8 cellular contexts compared by ENCODE assay signal in genomic region chr10:92238586-92239098, GRCh38. TPM values are rescaled to one million over a fixed set of nuclear protein-coding genes. Genes with fewer than 3 reads are reported as not detected.
DNase-seq lines count a peak whose midpoint lies in the region; ATAC-seq and TF ChIP-seq lines count a peak whose summit lies in the region.

No MANE protein-coding gene starts in this region.

- no peaks in the 10 kb centered on the region for H3K27me3 Mint-ChIP-seq in activated naive CD4-positive, alpha-beta T cell treated with anti-CD3 and anti-CD28 coated beads, Interleukin-2, amount 50 U/mL, for 24 hours
- H3K27me3 Mint-ChIP-seq in activated naive CD8-positive, alpha-beta T cell treated with anti-CD3 and anti-CD28 coated beads for 36 hours, result peaks cover 6% of the 10 kb centered on the region

- H3K36me3 ChIP-seq in left ventricle myocardium inferior (peaks cover 10% of the 10 kb centered on the region), psoas muscle (ENCODE audit: insufficient read depth in 1 of 2, low read depth in 1 of 2) (peaks cover 0 to 12% of the 10 kb centered on the region in 2 donors), A673 (ENCODE audit: insufficient read depth, low read length, poor library complexity, severe bottlenecking) (no peaks in the 10 kb centered on the region)

- peaks cover 3% of the 10 kb centered on the region for H3K36me3 Mint-ChIP-seq in activated naive CD4-positive, alpha-beta T cell treated with anti-CD3 and anti-CD28 coated beads, Interleukin-2, amount 50 U/mL, for 24 hours
- H3K36me3 Mint-ChIP-seq in activated naive CD4-positive, alpha-beta T cell treated with anti-CD3 and anti-CD28 coated beads, Interleukin-2, amount 50 U/mL, for 72 hours, result peaks cover 8 to 14% of the 10 kb centered on the region in 2 donors
- peaks cover 7% of the 10 kb centered on the region for H3K36me3 Mint-ChIP-seq in activated naive CD8-positive, alpha-beta T cell treated with anti-CD3 and anti-CD28 coated beads for 36 hours

- no peak for ATAC-seq in activated naive CD4-positive, alpha-beta T cell treated with anti-CD3 and anti-CD28 coated beads, Interleukin-2, amount 50 U/mL, for 72 hours
- ATAC-seq in psoas muscle, result peak; percentile 69 to 79 (median 76)
- no peak for ATAC-seq in GM18907 (IDR thresholded peaks at IDR 0.05; ENCODE audit: unreplicated experiment)

- intact Hi-C loops in left ventricle myocardium inferior (cut with micrococcal nuclease) (loop anchor here (5.0 kb wide), 1 partner anchor 54 kb away; the partner anchor contains the start of genes CPEB3 and MARCHF5), psoas muscle (cut with DNase I) (loop anchor here in 1 of 2 donors (2.0 to 5.0 kb wide), 2 partner anchors 136 to 152 kb away; no protein-coding TSS in a partner anchor), A673 (cut with micrococcal nuclease; ENCODE audit: unreplicated experiment) (no loop called here)

- H3K27me3 ChIP-seq in left ventricle myocardium inferior (ENCODE audit: low read depth), result no peaks in the 10 kb centered on the region
- H3K27me3 ChIP-seq in psoas muscle (ENCODE audit: insufficient read depth in 3 of 3, low read length in 2 of 3), result no peaks in the 10 kb centered on the region
- no peaks in the 10 kb centered on the region for H3K27me3 ChIP-seq in A673 (replicated peaks; ENCODE audit: insufficient read depth, low read depth, low read length, poor library complexity)

- H3K4me3 Mint-ChIP-seq in activated naive CD4-positive, alpha-beta T cell treated with anti-CD3 and anti-CD28 coated beads, Interleukin-2, amount 50 U/mL, for 24 hours, result peak overlapping the region; percentile 85
- H3K4me3 Mint-ChIP-seq in activated naive CD8-positive, alpha-beta T cell treated with anti-CD3 and anti-CD28 coated beads for 36 hours, result peak overlapping the region; percentile 71

- no peak for TF ChIP-seq CTCF in left ventricle myocardium inferior (IDR thresholded peaks at IDR 0.05; ENCODE audit: borderline replicate concordance)
- no peak for TF ChIP-seq CTCF in psoas muscle (IDR thresholded peaks at IDR 0.05)
- TF ChIP-seq CTCF in A673 (conservative IDR thresholded peaks at IDR 0.05; ENCODE audit: low read depth, low read length), result no peak

- H3K27ac ChIP-seq in left ventricle myocardium inferior (replicated peaks) (peak overlapping the region; percentile 92), psoas muscle (peak overlapping the region; percentile 92), A673 (ENCODE audit: low read depth, low read length, poor library complexity, severe bottlenecking) (no peak overlapping the region)

- POLR2A ChIA-PET in A673 (lab: Charles Lee; ENCODE audit: low non-redundant PET), result no interaction called here

- H3K9me3 ChIP-seq in left ventricle myocardium inferior (replicated peaks) (no peaks in the 10 kb centered on the region), psoas muscle (no peaks in the 10 kb centered on the region), A673 (ENCODE audit: low read depth, low read length, poor library complexity, severe bottlenecking) (no peaks in the 10 kb centered on the region)

- 17 to 41% (median 21%) methylated on average over 8 of the region's 8 CpGs for WGBS in psoas muscle, 3 donors

- BruUV-seq in A673 (replicated peaks; lab: Mats Ljungman, UMichigan), result no TSS peak

- H3K4me1 ChIP-seq in left ventricle myocardium inferior, result peaks cover 74% of the 10 kb centered on the region
- H3K4me1 ChIP-seq in psoas muscle, result peaks cover 47% of the 10 kb centered on the region
- peaks cover 10% of the 10 kb centered on the region for H3K4me1 ChIP-seq in A673 (ENCODE audit: insufficient read depth, low read length, poor library complexity, severe bottlenecking)

- DNase-seq in activated naive CD4-positive, alpha-beta T cell treated with anti-CD3 and anti-CD28 coated beads, Interleukin-2, amount 50 U/mL, for 72 hours (ENCODE audit: low spot score in 2 of 2), result no peak
- no peak for DNase-seq in activated naive CD8-positive, alpha-beta T cell treated with anti-CD3 and anti-CD28 coated beads for 36 hours
- no peak for DNase-seq in left ventricle myocardium inferior
- peak; percentile 75 to 80 for DNase-seq in psoas muscle
- DNase-seq in A673 (ENCODE audit: low spot score), result no peak
- no peak for DNase-seq in SK-N-DZ (ENCODE audit: low spot score)

- no peaks in the 10 kb centered on the region for H3K9me3 Mint-ChIP-seq in activated naive CD4-positive, alpha-beta T cell treated with anti-CD3 and anti-CD28 coated beads, Interleukin-2, amount 50 U/mL, for 24 hours
- no peaks in the 10 kb centered on the region for H3K9me3 Mint-ChIP-seq in activated naive CD4-positive, alpha-beta T cell treated with anti-CD3 and anti-CD28 coated beads, Interleukin-2, amount 50 U/mL, for 72 hours
- no peaks in the 10 kb centered on the region for H3K9me3 Mint-ChIP-seq in activated naive CD8-positive, alpha-beta T cell treated with anti-CD3 and anti-CD28 coated beads for 36 hours

- CTCF ChIA-PET in A673 (lab: Charles Lee), result no interaction called here

- H3K27ac Mint-ChIP-seq in activated naive CD4-positive, alpha-beta T cell treated with anti-CD3 and anti-CD28 coated beads, Interleukin-2, amount 50 U/mL, for 24 hours, result peak overlapping the region; percentile 56
- H3K27ac Mint-ChIP-seq in activated naive CD4-positive, alpha-beta T cell treated with anti-CD3 and anti-CD28 coated beads, Interleukin-2, amount 50 U/mL, for 72 hours, result no peak overlapping the region
- no peak overlapping the region for H3K27ac Mint-ChIP-seq in activated naive CD8-positive, alpha-beta T cell treated with anti-CD3 and anti-CD28 coated beads for 36 hours

- H3K4me3 ChIP-seq in left ventricle myocardium inferior (peak overlapping the region; percentile 81), psoas muscle (peak overlapping the region; percentile 79), A673 (ENCODE audit: low read depth, low read length, poor library complexity, severe bottlenecking) (no peak overlapping the region)

- H3K4me1 Mint-ChIP-seq in activated naive CD4-positive, alpha-beta T cell treated with anti-CD3 and anti-CD28 coated beads, Interleukin-2, amount 50 U/mL, for 24 hours, result peaks cover 48% of the 10 kb centered on the region
- H3K4me1 Mint-ChIP-seq in activated naive CD8-positive, alpha-beta T cell treated with anti-CD3 and anti-CD28 coated beads for 36 hours, result peaks cover 20% of the 10 kb centered on the region

RNA-seq across cellular contexts. Expression of gene CPEB3, which starts 52.2 kb away (rescaled TPM):
- 1 to 10 TPM; 1.9 to 4.0 TPM for total RNA-seq in activated naive CD4-positive, alpha-beta T cell treated with anti-CD3 and anti-CD28 coated beads, Interleukin-2, amount 50 U/mL, for 72 hours
- 1 to 10 TPM; 1.5 to 1.9 TPM for total RNA-seq in activated naive CD8-positive, alpha-beta T cell treated with anti-CD3 and anti-CD28 coated beads for 36 hours
- total RNA-seq in left ventricle myocardium inferior (13.6 TPM), psoas muscle (10 to 100 TPM in 3 of 4 donors, 1 to 10 TPM in 1; 6.1 to 16.9 (median 14.3) TPM), A673 (2021) (1.1 and 1.4 TPM in 2 replicates)
- 1 to 10 TPM in 2 of 3 donors, under 1 TPM in 1; 0.44 to 9.8 (median 3.2) TPM for polyA plus RNA-seq in psoas muscle
- 1.2 TPM in 2 replicates for polyA plus RNA-seq in SK-N-DZ (2014; cell fraction: cytosol; rRNA removed)
- polyA plus RNA-seq in SK-N-DZ (2014; cell fraction: nucleus; rRNA removed), result 0.88 and 1.6 TPM in 2 replicates

RNA-seq across cellular contexts. Expression of gene MARCHF5, which starts 52.3 kb away (rescaled TPM):
- 10 to 100 TPM; 26.8 to 35.8 TPM for total RNA-seq in activated naive CD4-positive, alpha-beta T cell treated with anti-CD3 and anti-CD28 coated beads, Interleukin-2, amount 50 U/mL, for 72 hours
- 10 to 100 TPM; 25.6 to 26.5 TPM for total RNA-seq in activated naive CD8-positive, alpha-beta T cell treated with anti-CD3 and anti-CD28 coated beads for 36 hours
- total RNA-seq in left ventricle myocardium inferior (32.2 TPM), psoas muscle (10 to 100 TPM; 28.3 to 52.3 (median 32.9) TPM), A673 (2021) (76.7 and 79.9 TPM in 2 replicates)
- 10 to 100 TPM; 28.3 to 64.9 (median 30.7) TPM for polyA plus RNA-seq in psoas muscle
- polyA plus RNA-seq in SK-N-DZ (2014; cell fraction: cytosol; rRNA removed), result 24.4 and 25.7 TPM in 2 replicates
- 34.4 and 42.5 TPM in 2 replicates for polyA plus RNA-seq in SK-N-DZ (2014; cell fraction: nucleus; rRNA removed)

Comparison
In these comparisons a context has a peak if more than half of its experiments do, and no peak if none do; other contexts are left out.
1. ATAC-seq: peak in psoas muscle (4 of 4); none in activated naive CD4-positive, alpha-beta T cell treated with anti-CD3 and anti-CD28 coated beads, Interleukin-2, amount 50 U/mL, for 72 hours (0 of 2) and GM18907 (single experiment).
2. DNase-seq: peak in psoas muscle (2 of 2); none in activated naive CD4-positive, alpha-beta T cell treated with anti-CD3 and anti-CD28 coated beads, Interleukin-2, amount 50 U/mL, for 72 hours (0 of 2), activated naive CD8-positive, alpha-beta T cell treated with anti-CD3 and anti-CD28 coated beads for 36 hours (single experiment), left ventricle myocardium inferior (single experiment), A673 (single experiment) and SK-N-DZ (single experiment).